1 cellular context compared by ENCODE assay signal in the genomic region with DNA sequence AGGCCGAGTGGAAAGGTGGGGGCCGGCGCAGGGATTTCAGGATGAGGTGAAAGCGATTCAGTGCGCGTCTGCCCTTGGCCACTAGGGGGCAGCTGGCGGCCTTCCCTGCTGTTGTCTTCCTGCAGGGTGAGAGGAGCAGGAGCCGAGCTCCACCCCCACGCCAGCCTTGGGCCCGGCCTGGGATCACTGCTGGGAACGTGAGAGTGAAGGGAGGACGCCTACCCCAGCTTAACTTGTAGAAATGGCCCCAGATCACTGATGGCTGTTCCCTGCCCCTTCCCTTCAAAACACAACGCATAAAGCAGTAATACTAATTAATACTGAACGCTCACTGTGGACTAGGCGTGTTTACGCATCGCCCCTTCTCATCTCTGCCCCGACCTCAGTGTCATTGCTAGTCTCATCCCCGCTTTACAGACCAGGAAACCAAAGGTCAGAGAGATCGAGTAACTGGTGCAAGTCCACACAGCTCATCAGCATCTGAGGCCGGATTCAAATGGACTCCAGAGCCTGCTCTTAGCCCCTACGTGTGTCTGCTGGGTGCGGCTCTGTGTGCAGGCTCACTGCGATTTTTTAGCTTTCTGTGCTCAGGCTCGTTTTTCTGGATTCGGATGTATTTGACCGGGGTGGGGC.
TF ChIP-seq lines count a peak whose summit lies in the region.

No MANE protein-coding gene starts in this region.

TF ChIP-seq in K562, 482 proteins besides CTCF, POLR2A, EP300 and RAD21 (continued from another document):
- peak in 1 of 2 experiments; percentile 24; a peak in 1 of 4 replicates for TF ChIP-seq FOXK2 (conservative IDR thresholded peaks at IDR 0.05 in 1 of 2, IDR thresholded peaks at IDR 0.05 in 1 of 2; ENCODE audit: low read depth in 2 of 2)
- TF ChIP-seq, protein P1, sequence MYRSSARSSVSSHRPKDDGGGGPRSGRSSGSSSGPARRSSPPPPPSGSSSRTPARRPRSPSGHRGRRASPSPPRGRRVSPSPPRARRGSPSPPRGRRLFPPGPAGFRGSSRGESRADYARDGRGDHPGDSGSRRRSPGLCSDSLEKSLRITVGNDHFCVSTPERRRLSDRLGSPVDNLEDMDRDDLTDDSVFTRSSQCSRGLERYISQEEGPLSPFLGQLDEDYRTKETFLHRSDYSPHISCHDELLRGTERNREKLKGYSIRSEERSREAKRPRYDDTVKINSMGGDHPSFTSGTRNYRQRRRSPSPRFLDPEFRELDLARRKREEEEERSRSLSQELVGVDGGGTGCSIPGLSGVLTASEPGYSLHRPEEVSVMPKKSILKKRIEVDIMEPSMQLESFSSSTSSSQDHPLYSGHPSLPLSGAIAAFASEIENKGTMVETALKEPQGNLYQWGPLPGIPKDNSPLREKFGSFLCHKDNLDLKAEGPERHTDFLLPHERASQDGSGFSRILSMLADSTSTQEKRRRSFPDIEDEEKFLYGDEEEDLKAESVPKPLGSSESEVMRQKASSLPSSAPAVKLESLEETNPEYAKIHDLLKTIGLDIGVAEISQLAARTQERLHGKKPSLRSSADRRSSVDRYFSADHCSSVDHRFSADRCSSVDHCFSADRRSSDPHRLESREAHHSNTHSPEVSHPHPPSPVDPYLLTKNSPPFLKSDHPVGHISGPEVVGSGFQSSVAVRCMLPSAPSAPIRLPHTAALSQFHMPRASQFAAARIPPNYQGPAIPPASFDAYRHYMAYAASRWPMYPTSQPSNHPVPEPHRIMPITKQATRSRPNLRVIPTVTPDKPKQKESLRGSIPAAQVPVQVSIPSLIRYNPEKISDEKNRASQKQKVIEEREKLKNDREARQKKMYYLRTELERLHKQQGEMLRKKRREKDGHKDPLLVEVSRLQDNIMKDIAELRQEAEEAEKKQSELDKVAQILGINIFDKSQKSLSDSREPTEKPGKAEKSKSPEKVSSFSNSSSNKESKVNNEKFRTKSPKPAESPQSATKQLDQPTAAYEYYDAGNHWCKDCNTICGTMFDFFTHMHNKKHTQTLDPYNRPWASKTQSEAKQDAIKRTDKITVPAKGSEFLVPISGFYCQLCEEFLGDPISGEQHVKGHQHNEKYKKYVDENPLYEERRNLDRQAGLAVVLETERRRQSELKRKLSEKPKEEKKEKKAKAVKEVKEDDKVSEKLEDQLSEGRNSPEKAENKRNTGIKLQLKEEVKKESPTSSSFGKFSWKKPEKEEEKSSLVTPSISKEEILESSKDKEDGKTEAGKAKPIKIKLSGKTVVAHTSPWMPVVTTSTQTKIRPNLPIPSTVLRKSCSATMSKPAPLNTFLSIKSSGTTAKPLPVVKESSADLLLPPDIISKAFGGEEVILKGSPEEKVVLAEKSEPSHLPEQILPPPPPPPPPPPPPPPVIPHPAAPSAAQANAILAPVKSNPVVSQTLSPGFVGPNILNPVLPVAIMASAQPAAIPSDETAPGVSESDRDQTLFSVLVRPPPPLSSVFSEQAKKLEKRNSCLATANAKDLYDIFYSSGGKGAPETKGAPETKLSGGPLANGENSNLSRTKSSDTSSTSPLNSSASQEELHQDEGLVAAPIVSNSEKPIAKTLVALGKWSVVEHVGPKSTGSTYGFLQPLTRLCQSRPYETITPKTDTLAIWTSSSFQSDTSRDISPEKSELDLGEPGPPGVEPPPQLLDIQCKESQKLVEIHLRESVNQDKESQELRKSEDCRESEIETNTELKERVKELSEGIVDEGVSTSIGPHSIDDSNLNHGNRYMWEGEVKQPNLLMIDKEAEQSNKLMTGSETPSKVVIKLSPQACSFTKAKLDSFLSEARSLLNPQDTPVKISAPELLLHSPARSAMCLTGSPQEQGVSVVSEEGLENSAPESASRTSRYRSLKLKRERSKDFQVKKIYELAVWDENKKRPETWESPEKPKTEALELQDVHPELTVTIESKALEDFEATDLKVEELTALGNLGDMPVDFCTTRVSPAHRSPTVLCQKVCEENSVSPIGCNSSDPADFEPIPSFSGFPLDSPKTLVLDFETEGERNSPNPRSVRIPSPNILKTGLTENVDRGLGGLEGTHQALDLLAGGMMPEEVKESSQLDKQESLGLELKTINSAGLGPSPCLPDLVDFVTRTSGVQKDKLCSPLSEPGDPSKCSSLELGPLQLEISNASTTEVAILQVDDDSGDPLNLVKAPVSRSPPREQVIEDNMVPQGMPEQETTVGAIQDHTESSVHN (IDR thresholded peaks at IDR 0.05; ENCODE audit: borderline replicate concordance in 1 of 2, low read depth in 1 of 2): no peak
- no peak for TF ChIP-seq ZNF717 (CRISPR knock-in tag; IDR thresholded peaks at IDR 0.05)
- TF ChIP-seq MAFK (IDR thresholded peaks at IDR 0.05; ENCODE audit: low read length): 0 out of 2 replicates have a peak, but pooled peaks have one; percentile 4
- TF ChIP-seq NFYB (IDR thresholded peaks at IDR 0.05; ENCODE audit: extremely low read depth, insufficient read length): no peak
- TF ChIP-seq NONO (IDR thresholded peaks at IDR 0.05; ENCODE audit: low read depth in 2 of 2, low read length in 1 of 2): peak in 1 of 2 experiments; percentile 41; a peak in 1 of 4 replicates
- no peak for TF ChIP-seq EWSR1 (IDR thresholded peaks at IDR 0.05; ENCODE audit: borderline replicate concordance, low read depth, partially characterized antibody)
- no peak for TF ChIP-seq ZNF133 (CRISPR knock-in tag; IDR thresholded peaks at IDR 0.05)
- TF ChIP-seq RB1 (IDR thresholded peaks at IDR 0.05; ENCODE audit: low read depth): peak; percentile 57; the same call in 1 of the 2 replicates
- TF ChIP-seq RBM34 (IDR thresholded peaks at IDR 0.05; ENCODE audit: borderline replicate concordance, insufficient read depth, low read length): no peak
- TF ChIP-seq ZNF184 (CRISPR knock-in tag; IDR thresholded peaks at IDR 0.05): no peak
- TF ChIP-seq ZKSCAN1 (IDR thresholded peaks at IDR 0.05; ENCODE audit: low read depth, low read length): 0 out of 2 replicates have a peak, but pooled peaks have one; percentile 35
- 0 out of 4 replicates have a peak, but pooled peaks of 1 of the 2 experiments have one; percentile 16 for TF ChIP-seq TBL1XR1 (IDR thresholded peaks at IDR 0.05; ENCODE audit: low read length in 2 of 2)
- TF ChIP-seq, protein P2, sequence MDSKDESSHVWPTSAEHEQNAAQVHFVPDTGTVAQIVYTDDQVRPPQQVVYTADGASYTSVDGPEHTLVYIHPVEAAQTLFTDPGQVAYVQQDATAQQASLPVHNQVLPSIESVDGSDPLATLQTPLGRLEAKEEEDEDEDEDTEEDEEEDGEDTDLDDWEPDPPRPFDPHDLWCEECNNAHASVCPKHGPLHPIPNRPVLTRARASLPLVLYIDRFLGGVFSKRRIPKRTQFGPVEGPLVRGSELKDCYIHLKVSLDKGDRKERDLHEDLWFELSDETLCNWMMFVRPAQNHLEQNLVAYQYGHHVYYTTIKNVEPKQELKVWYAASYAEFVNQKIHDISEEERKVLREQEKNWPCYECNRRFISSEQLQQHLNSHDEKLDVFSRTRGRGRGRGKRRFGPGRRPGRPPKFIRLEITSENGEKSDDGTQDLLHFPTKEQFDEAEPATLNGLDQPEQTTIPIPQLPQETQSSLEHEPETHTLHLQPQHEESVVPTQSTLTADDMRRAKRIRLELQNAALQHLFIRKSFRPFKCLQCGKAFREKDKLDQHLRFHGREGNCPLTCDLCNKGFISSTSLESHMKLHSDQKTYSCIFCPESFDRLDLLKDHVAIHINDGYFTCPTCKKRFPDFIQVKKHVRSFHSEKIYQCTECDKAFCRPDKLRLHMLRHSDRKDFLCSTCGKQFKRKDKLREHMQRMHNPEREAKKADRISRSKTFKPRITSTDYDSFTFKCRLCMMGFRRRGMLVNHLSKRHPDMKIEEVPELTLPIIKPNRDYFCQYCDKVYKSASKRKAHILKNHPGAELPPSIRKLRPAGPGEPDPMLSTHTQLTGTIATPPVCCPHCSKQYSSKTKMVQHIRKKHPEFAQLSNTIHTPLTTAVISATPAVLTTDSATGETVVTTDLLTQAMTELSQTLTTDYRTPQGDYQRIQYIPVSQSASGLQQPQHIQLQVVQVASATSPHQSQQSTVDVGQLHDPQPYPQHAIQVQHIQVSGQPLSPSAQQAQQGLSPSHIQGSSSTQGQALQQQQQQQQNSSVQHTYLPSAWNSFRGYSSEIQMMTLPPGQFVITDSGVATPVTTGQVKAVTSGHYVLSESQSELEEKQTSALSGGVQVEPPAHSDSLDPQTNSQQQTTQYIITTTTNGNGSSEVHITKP (IDR thresholded peaks at IDR 0.05; ENCODE audit: partially characterized antibody): peak; percentile 58
- peak; percentile 32 for TF ChIP-seq POLR2B (IDR thresholded peaks at IDR 0.05; ENCODE audit: low read depth, partially characterized antibody)
- TF ChIP-seq ZNF740 (CRISPR knock-in tag; IDR thresholded peaks at IDR 0.05): peak; percentile 61; the same call in 1 of the 2 replicates
- no peak for TF ChIP-seq ZNF740 (tag; IDR thresholded peaks at IDR 0.05)
- peak; percentile 24; the same call in 1 of the 2 replicates for TF ChIP-seq NCOR1 (IDR thresholded peaks at IDR 0.05)
- TF ChIP-seq ZNF76 (CRISPR knock-in tag; IDR thresholded peaks at IDR 0.05; ENCODE audit: borderline replicate concordance): no peak
- TF ChIP-seq ZNF143 (CRISPR knock-in tag; IDR thresholded peaks at IDR 0.05): no peak
- peak in 1 of 3 experiments; percentile 23 for TF ChIP-seq YY1 (IDR thresholded peaks at IDR 0.05; ENCODE audit: borderline replicate concordance in 1 of 3, control insufficient read depth in 1 of 3, extremely low read depth in 1 of 3, insufficient read depth in 3 of 3, insufficient read length in 1 of 3, insufficient replicate concordance in 2 of 3, low read depth in 1 of 3, low read length in 2 of 3)
- no peak for TF ChIP-seq ARID3A (IDR thresholded peaks at IDR 0.05; ENCODE audit: borderline replicate concordance, low read depth, low read length)
- TF ChIP-seq, protein P3, sequence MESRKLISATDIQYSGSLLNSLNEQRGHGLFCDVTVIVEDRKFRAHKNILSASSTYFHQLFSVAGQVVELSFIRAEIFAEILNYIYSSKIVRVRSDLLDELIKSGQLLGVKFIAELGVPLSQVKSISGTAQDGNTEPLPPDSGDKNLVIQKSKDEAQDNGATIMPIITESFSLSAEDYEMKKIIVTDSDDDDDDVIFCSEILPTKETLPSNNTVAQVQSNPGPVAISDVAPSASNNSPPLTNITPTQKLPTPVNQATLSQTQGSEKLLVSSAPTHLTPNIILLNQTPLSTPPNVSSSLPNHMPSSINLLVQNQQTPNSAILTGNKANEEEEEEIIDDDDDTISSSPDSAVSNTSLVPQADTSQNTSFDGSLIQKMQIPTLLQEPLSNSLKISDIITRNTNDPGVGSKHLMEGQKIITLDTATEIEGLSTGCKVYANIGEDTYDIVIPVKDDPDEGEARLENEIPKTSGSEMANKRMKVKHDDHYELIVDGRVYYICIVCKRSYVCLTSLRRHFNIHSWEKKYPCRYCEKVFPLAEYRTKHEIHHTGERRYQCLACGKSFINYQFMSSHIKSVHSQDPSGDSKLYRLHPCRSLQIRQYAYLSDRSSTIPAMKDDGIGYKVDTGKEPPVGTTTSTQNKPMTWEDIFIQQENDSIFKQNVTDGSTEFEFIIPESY (CRISPR knock-in tag; IDR thresholded peaks at IDR 0.05): peak; percentile 55; the same call in 1 of the 2 replicates
- TF ChIP-seq ZNF436 (CRISPR knock-in tag; IDR thresholded peaks at IDR 0.05): no peak
- TF ChIP-seq HNRNPLL (IDR thresholded peaks at IDR 0.05; ENCODE audit: low read depth, low read length, poor library complexity, severe bottlenecking): no peak
- TF ChIP-seq HOMEZ (CRISPR knock-in tag; IDR thresholded peaks at IDR 0.05): no peak
- TF ChIP-seq ELF4 (CRISPR knock-in tag; IDR thresholded peaks at IDR 0.05): no peak
- no peak for TF ChIP-seq TFAM (CRISPR knock-in tag; conservative IDR thresholded peaks at IDR 0.05)
